In genomic region chr1:167714851-167715652, GRCh38 we compare ENCODE assay signal across 8 cellular contexts. TPM values are rescaled to one million over a fixed set of nuclear protein-coding genes. Genes with fewer than 3 reads are reported as not detected.
A peak's percentile ranks its signal among the peaks of the same experiment; 100 is the strongest.
DNase-seq lines count a peak whose midpoint lies in the region; ATAC-seq and TF ChIP-seq lines count a peak whose summit lies in the region.

No MANE protein-coding gene starts in this region.

- no peaks in the 10 kb centered on the region for H3K9me3 Mint-ChIP-seq in Caco-2 (ENCODE audit: unreplicated experiment)

- peak overlapping the region; percentile 93 for H3K4me3 ChIP-seq in Caco-2 (ENCODE audit: low read depth, low read length)
- H3K4me3 ChIP-seq in NT2/D1 (ENCODE audit: insufficient read length, low read depth), result peak overlapping the region; percentile 92
- H3K4me3 ChIP-seq in epithelial cell of esophagus (ENCODE audit: low read length), result peak overlapping the region; percentile 82

- H3K27ac Mint-ChIP-seq in Caco-2 (ENCODE audit: unreplicated experiment), result peak overlapping the region; percentile 98

- intact Hi-C loops in Caco-2 (cut with micrococcal nuclease; ENCODE audit: unreplicated experiment), result loop anchor here (1.0 to 2.0 kb wide), 3 partner anchors 88 to 222 kb away; partner anchors contain the start of genes DCAF6 and MPC2

- H3K9ac ChIP-seq in NT2/D1 (ENCODE audit: insufficient read length, low read depth), result peak overlapping the region; percentile 81

- BruUV-seq in Caco-2 (replicated peaks; lab: Mats Ljungman, UMichigan), result no TSS peak

- POLR2A ChIA-PET in Caco-2 (lab: Charles Lee), result interaction anchor here (1.3 kb wide), 1 partner anchor 221 kb away, joined by 5 read pairs; the partner anchor contains the start of genes DCAF6 and MPC2

- H3K27me3 ChIP-seq in Caco-2 (replicated peaks; ENCODE audit: control insufficient read depth, insufficient read depth, low read length) (no peaks in the 10 kb centered on the region), NT2/D1 (ENCODE audit: insufficient read depth, insufficient read length) (peaks cover 26% of the 10 kb centered on the region)

- ATAC-seq in GM21390 (IDR thresholded peaks at IDR 0.05; ENCODE audit: unreplicated experiment), result peak; percentile 37

- H3K9me3 ChIP-seq in Caco-2 (no peaks in the 10 kb centered on the region), NT2/D1 (ENCODE audit: insufficient read depth, low read length) (no peaks in the 10 kb centered on the region)

- H3K36me3 ChIP-seq in Caco-2 (ENCODE audit: control insufficient read depth, insufficient read depth, low read length) (no peaks in the 10 kb centered on the region), NT2/D1 (ENCODE audit: insufficient read depth, insufficient read length, low read length) (no peaks in the 10 kb centered on the region)

- H3K36me3 Mint-ChIP-seq in Caco-2 (ENCODE audit: insufficient read depth, unreplicated experiment), result peaks cover 33% of the 10 kb centered on the region

- H3K27me3 Mint-ChIP-seq in Caco-2 (ENCODE audit: insufficient read depth, unreplicated experiment), result peaks cover 8% of the 10 kb centered on the region

- TF ChIP-seq CTCF in Caco-2 (IDR thresholded peaks at IDR 0.05; ENCODE audit: insufficient read depth in 1 of 2, low read depth in 1 of 2, low read length in 1 of 2, severe bottlenecking in 1 of 2, unreplicated experiment in 1 of 2), result peak; percentile 81 to 89
- peak; percentile 87 for TF ChIP-seq CTCF in epithelial cell of esophagus (IDR thresholded peaks at IDR 0.05; ENCODE audit: insufficient read depth, low read depth, low read length, missing control alignments)

- peaks cover 32% of the 10 kb centered on the region for H3K4me1 Mint-ChIP-seq in Caco-2 (ENCODE audit: low read depth, unreplicated experiment)

- peaks cover 31% of the 10 kb centered on the region for H3K4me1 ChIP-seq in Caco-2
- H3K4me1 ChIP-seq in NT2/D1 (ENCODE audit: insufficient read depth, insufficient read length), result no peaks in the 10 kb centered on the region

- DNase-seq in Caco-2 (peak; percentile 84 to 89), HUDEP-2 (lab: John Stamatoyannopoulos, UW; ENCODE audit: unreplicated experiment in 76 of 76) (peak; percentile 14 to 94 (median 77)), NT2/D1 (ENCODE audit: low read depth, low spot score) (peak; percentile 93), epithelial cell of esophagus (ENCODE audit: low read depth) (peak; percentile 84), mucosa of gallbladder (ENCODE audit: low spot score) (peak; percentile 92)
- peak; percentile 83 for DNase-seq in activated CD8-positive, alpha-beta memory T cell treated with anti-CD3 and anti-CD28 coated beads, Interleukin-2, amount 50 U/mL, for 4 hours
- peak; percentile 74 for DNase-seq in stimulated activated CD8-positive, alpha-beta memory T cell treated with anti-CD3 and anti-CD28 coated beads, Interleukin-4, amount 100 ng/mL, for 24 hours (ENCODE audit: low read depth)

- CTCF ChIA-PET in Caco-2 (lab: Charles Lee), result interaction anchor here (0.7 kb wide), 1 partner anchor 34 kb away, joined by 4 read pairs; no protein-coding TSS in a partner anchor

- peak overlapping the region; percentile 83 for H3K4me3 Mint-ChIP-seq in Caco-2 (ENCODE audit: unreplicated experiment)

RNA-seq across cellular contexts. Expression of gene MPZL1, which starts 6.7 kb away (rescaled TPM):
- total RNA-seq in Caco-2 (2022), result 273 and 280 TPM in 2 replicates
- total RNA-seq in mucosa of gallbladder, result 137 TPM

Comparison
In these comparisons a context has a peak if more than half of its experiments do, and no peak if none do; other contexts are left out.
1. Peak in every context shown above with its lines: DNase-seq, ATAC-seq and H3K4me3 ChIP-seq.